Comparison of ENCODE assay signal across 8 cellular contexts in the genomic region with DNA sequence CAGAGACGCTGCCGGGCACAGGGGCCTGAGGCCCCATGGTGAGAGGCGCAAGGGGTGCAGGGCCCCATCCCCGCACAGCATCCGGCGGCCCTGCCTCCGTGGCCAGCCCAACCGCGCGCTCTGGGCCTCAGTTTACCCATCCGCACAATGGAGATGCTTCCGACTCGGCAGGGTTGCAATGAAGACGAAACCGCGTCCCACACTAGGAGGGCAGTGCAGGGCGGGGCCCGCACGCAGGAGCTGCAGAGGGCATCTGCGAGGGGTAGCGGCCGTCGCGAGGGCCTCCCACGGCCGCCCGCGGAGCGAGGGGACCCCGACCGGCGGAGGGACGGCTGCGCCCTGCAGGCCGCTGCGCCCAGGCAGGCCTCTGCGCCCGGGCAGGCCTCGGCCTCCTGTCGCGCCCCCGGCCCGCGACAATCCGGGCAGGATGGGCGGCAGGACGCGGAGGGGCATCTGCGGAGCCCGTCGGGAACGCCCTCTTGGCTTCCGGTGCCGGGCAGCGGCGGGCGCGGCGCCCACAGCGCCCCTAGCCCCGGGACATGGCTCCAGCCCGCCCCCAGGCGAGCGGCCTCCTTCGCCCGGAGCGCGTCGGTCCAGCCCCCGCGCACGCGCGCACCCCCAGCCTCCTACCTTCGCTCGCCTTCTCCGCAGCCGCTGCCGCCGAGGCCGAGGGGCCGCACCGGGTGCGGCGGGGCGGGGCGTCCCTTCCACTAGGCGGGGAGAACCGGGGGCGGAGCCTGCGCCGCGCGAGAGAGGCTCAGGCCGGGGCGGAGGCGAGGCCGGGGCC. TPM values are rescaled to one million over a fixed set of nuclear protein-coding genes. Genes with fewer than 3 reads are reported as not detected.
DNase-seq lines count a peak whose midpoint lies in the region; ATAC-seq and TF ChIP-seq lines count a peak whose summit lies in the region.

No MANE protein-coding gene starts in this region.

- intact Hi-C loops in vagina (cut with DNase I), result no loop called here

- H3K4me1 ChIP-seq in vagina, result peaks cover 9% of the 10 kb centered on the region

- H3K4me3 ChIP-seq in vagina, result peak overlapping the region; percentile 66 to 98

- DNase-seq in GM13976 (ENCODE audit: low spot score), result peak; percentile 98
- DNase-seq in NCI-H187 treated with DMSO at 0.1 percent for 48 hours (lab: John Stamatoyannopoulos, UW), result peak; percentile 41
- DNase-seq in T-helper 2 cell, result peak; percentile 72 to 82 (median 77)
- DNase-seq in anterior cingulate cortex (lab: John Stamatoyannopoulos, UW), result peak in 57 of 58 donors; percentile 37 to 86 (median 78)
- peak; percentile 95 for DNase-seq in hepatic stellate cell (ENCODE audit: low spot score)
- DNase-seq in renal cortical epithelial cell (ENCODE audit: low read depth), result peak; percentile 33
- no peak for DNase-seq in vagina (ENCODE audit: extremely low spot score in 2 of 2)

- no peaks in the 10 kb centered on the region for H3K27me3 ChIP-seq in vagina

- no peaks in the 10 kb centered on the region for H3K36me3 ChIP-seq in vagina

- H3K9me3 ChIP-seq in vagina, result no peaks in the 10 kb centered on the region

- peak; percentile 87 for ATAC-seq in HG02885 (IDR thresholded peaks at IDR 0.05; ENCODE audit: poor library complexity, unreplicated experiment)

- H3K27ac ChIP-seq in vagina, result peak overlapping the region; percentile 80

- peak in 1 of 2 donors; percentile 40 for TF ChIP-seq POLR2A in vagina (IDR thresholded peaks at IDR 0.05)

- in situ Hi-C loops in GM13976 (cut with MboI; ENCODE audit: low sequenced_read_pairs, unreplicated experiment), result no loop called here

- TF ChIP-seq CTCF in GM13976 (IDR thresholded peaks at IDR 0.05; ENCODE audit: borderline replicate concordance, control extremely low read depth, extremely low read depth, insufficient read depth, missing control alignments) (peak; percentile 18), vagina (IDR thresholded peaks at IDR 0.05) (peak in 1 of 3 experiments; percentile 20)

RNA-seq across cellular contexts. Expression of a gene that starts 15.3 kb away (rescaled TPM):
- total RNA-seq in renal cortical epithelial cell (under 0.01 TPM in 2 replicates), vagina (19,908 TPM)

RNA-seq across cellular contexts. Expression of a gene that starts 58.2 kb away (rescaled TPM):
- 121 and 238 TPM in 2 replicates for total RNA-seq in renal cortical epithelial cell
- total RNA-seq in vagina, result 41.7 TPM

Comparison
In these comparisons a context has a peak if more than half of its experiments do, and no peak if none do; other contexts are left out.
1. DNase-seq: peak in GM13976 (single experiment), NCI-H187 treated with DMSO at 0.1 percent for 48 hours (single experiment), T-helper 2 cell (5 of 5), anterior cingulate cortex (57 of 58), hepatic stellate cell (single experiment) and renal cortical epithelial cell (single experiment); none in vagina (0 of 2).
2. RNA of a gene that starts 15.3 kb away (total RNA-seq): 19,908 TPM in vagina (single experiment); under 0.01 TPM in renal cortical epithelial cell; every median in the first group is over 1,000 times any median in the second.